In genomic region chr20:25629816-25630499, GRCh38 we compare ENCODE assay signal across 20 cellular contexts.
"Had no signal": no experiment of that assay in that cellular context is flagged by ENCODE, and none has a peak within 500 bp of the region (broad histone marks: within the 10 kb centered on the region; RNA-seq: fewer than 3 reads in every experiment).

No MANE protein-coding gene starts in this region.

- H3K27ac ChIP-seq: adrenal gland had no signal

- H3K4me3 ChIP-seq: adrenal gland had no signal

- DNase-seq: activated CD4-positive, alpha-beta T cell treated with anti-CD3 and anti-CD28 coated beads, Interleukin-2, amount 10 ng/mL, durations not matched to agents 7 days and 5 days; activated CD8-positive, alpha-beta memory T cell treated with anti-CD3 and anti-CD28 coated beads, Interleukin-2, amount 10 ng/mL, durations not matched to agents 7 days and 5 days; activated gamma-delta T cell; activated naive CD4-positive, alpha-beta T cell treated with anti-CD3 and anti-CD28 coated beads for 36 hours; activated T-cell treated with anti-CD3 and anti-CD28 coated beads, Interleukin-2, amount 50 U/mL, for 24 hours; adrenal gland; aorta; KBM-7; NCI-H1092; NCI-H1417; NCI-H1930; NCI-H2171; NCI-H226; NCI-H510A; NCI-H526 treated with DMSO at 0.1 percent for 48 hours; NCI-H82; SIG-M5; T-helper 17 cell; T-helper 9 cell had no signal

- ATAC-seq: activated CD8-positive, alpha-beta memory T cell treated with anti-CD3 and anti-CD28 coated beads, Interleukin-2, amount 10 ng/mL, durations not matched to agents 7 days and 5 days; T-helper 17 cell; WTC11 had no signal

- H3K9me3 ChIP-seq: adrenal gland had no signal

- H3K36me3 ChIP-seq: adrenal gland had no signal

- H3K27me3 ChIP-seq: adrenal gland had no signal
